Comparison of ENCODE assay signal across 1 cellular context in the genomic region with DNA sequence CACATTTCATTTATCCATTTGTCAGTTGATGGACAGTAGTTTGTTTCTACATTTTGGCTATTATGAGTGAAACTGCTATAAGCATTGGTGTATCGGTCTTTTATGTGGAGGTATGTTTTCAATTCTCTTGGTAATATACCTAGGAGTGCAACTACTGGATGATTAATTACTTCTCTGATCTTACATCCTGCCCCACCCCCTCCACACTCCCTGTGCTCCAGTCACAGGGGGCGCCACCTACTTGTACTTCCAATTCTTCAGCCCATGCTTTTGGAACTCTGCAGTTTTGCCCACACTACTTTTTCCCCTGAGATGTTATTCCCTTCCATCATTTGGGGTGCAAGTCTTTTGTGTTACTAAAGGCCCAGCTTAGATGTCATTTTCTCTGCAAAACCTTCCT.
TF ChIP-seq lines count a peak whose summit lies in the region.

No MANE protein-coding gene starts in this region.

TF ChIP-seq in GM12878, 131 proteins besides CTCF, POLR2A, EP300 and RAD21:
- TF ChIP-seq ZBTB40 (IDR thresholded peaks at IDR 0.05; ENCODE audit: borderline replicate concordance) (no peak), SUPT20H (IDR thresholded peaks at IDR 0.05; ENCODE audit: borderline replicate concordance, control insufficient read depth, low read depth, low read length) (no peak), TCF3 (IDR thresholded peaks at IDR 0.05; ENCODE audit: borderline replicate concordance, insufficient read depth, low read depth, low read length) (no peak), TCF7 (IDR thresholded peaks at IDR 0.05; ENCODE audit: borderline replicate concordance) (no peak), BRCA1 (IDR thresholded peaks at IDR 0.05; ENCODE audit: low read depth, low read length) (no peak)
TF ChIP-seq in GM12878: peak in this region for 0.
